1 cellular context compared by ENCODE assay signal in the genomic region with DNA sequence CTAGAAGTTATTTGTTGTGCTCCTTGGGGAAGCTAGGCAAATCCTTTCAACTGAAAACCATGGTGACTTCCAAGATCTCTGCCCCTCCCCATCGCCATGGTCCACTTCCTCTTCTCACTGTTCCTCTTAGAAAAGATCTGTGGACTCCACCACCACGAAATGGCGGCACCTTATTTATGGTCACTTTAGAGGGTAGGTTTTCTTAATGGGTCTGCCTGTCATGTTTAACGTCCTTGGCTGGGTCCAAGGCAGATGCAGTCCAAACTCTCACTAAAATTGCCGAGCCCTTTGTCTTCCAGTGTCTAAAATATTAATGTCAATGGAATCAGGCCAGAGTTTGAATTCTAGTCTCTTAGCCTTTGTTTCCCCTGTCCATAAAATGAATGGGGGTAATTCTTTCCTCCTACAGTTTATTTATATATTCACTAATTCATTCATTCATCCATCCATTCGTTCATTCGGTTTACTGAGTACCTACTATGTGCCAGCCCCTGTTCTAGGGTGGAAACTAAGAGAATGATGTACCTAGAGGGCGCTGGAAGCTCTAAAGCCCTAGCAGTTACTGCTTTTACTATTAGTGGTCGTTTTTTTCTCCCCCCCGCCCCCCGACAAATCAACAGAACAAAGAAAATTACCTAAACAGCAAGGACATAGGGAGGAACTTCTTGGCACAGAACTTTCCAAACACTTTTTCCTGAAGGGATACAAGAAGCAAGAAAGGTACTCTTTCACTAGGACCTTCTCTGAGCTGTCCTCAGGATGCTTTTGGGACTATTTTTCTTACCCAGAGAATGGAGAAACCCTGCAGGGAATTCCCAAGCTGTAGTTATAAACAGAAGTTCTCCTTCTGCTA.
TF ChIP-seq lines count a peak whose summit lies in the region.

No MANE protein-coding gene starts in this region.

TF ChIP-seq in GM12878, 131 proteins besides CTCF, POLR2A, EP300 and RAD21 (continues in another document):
- TF ChIP-seq, protein P1, sequence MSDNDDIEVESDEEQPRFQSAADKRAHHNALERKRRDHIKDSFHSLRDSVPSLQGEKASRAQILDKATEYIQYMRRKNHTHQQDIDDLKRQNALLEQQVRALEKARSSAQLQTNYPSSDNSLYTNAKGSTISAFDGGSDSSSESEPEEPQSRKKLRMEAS (IDR thresholded peaks at IDR 0.05; ENCODE audit: low read depth, low read length): no peak
- TF ChIP-seq KLF5 (IDR thresholded peaks at IDR 0.05; ENCODE audit: partially characterized antibody): no peak
- no peak for TF ChIP-seq KAT2A (conservative IDR thresholded peaks at IDR 0.05; ENCODE audit: control insufficient read depth, low read depth, low read length)
- TF ChIP-seq SREBF1 (IDR thresholded peaks at IDR 0.05; ENCODE audit: low read length): no peak
- TF ChIP-seq, protein P2, sequence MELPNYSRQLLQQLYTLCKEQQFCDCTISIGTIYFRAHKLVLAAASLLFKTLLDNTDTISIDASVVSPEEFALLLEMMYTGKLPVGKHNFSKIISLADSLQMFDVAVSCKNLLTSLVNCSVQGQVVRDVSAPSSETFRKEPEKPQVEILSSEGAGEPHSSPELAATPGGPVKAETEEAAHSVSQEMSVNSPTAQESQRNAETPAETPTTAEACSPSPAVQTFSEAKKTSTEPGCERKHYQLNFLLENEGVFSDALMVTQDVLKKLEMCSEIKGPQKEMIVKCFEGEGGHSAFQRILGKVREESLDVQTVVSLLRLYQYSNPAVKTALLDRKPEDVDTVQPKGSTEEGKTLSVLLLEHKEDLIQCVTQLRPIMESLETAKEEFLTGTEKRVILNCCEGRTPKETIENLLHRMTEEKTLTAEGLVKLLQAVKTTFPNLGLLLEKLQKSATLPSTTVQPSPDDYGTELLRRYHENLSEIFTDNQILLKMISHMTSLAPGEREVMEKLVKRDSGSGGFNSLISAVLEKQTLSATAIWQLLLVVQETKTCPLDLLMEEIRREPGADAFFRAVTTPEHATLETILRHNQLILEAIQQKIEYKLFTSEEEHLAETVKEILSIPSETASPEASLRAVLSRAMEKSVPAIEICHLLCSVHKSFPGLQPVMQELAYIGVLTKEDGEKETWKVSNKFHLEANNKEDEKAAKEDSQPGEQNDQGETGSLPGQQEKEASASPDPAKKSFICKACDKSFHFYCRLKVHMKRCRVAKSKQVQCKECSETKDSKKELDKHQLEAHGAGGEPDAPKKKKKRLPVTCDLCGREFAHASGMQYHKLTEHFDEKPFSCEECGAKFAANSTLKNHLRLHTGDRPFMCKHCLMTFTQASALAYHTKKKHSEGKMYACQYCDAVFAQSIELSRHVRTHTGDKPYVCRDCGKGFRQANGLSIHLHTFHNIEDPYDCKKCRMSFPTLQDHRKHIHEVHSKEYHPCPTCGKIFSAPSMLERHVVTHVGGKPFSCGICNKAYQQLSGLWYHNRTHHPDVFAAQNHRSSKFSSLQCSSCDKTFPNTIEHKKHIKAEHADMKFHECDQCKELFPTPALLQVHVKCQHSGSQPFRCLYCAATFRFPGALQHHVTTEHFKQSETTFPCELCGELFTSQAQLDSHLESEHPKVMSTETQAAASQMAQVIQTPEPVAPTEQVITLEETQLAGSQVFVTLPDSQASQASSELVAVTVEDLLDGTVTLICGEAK (IDR thresholded peaks at IDR 0.05; ENCODE audit: borderline replicate concordance): no peak
- TF ChIP-seq RELA (IDR thresholded peaks at IDR 0.05; ENCODE audit: borderline replicate concordance, partially characterized antibody): no peak
- TF ChIP-seq, protein P3, sequence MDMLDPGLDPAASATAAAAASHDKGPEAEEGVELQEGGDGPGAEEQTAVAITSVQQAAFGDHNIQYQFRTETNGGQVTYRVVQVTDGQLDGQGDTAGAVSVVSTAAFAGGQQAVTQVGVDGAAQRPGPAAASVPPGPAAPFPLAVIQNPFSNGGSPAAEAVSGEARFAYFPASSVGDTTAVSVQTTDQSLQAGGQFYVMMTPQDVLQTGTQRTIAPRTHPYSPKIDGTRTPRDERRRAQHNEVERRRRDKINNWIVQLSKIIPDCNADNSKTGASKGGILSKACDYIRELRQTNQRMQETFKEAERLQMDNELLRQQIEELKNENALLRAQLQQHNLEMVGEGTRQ (IDR thresholded peaks at IDR 0.05; ENCODE audit: borderline replicate concordance, low read depth, low read length): no peak
- TF ChIP-seq ZSCAN29 (IDR thresholded peaks at IDR 0.05): no peak
- TF ChIP-seq, protein P4, sequence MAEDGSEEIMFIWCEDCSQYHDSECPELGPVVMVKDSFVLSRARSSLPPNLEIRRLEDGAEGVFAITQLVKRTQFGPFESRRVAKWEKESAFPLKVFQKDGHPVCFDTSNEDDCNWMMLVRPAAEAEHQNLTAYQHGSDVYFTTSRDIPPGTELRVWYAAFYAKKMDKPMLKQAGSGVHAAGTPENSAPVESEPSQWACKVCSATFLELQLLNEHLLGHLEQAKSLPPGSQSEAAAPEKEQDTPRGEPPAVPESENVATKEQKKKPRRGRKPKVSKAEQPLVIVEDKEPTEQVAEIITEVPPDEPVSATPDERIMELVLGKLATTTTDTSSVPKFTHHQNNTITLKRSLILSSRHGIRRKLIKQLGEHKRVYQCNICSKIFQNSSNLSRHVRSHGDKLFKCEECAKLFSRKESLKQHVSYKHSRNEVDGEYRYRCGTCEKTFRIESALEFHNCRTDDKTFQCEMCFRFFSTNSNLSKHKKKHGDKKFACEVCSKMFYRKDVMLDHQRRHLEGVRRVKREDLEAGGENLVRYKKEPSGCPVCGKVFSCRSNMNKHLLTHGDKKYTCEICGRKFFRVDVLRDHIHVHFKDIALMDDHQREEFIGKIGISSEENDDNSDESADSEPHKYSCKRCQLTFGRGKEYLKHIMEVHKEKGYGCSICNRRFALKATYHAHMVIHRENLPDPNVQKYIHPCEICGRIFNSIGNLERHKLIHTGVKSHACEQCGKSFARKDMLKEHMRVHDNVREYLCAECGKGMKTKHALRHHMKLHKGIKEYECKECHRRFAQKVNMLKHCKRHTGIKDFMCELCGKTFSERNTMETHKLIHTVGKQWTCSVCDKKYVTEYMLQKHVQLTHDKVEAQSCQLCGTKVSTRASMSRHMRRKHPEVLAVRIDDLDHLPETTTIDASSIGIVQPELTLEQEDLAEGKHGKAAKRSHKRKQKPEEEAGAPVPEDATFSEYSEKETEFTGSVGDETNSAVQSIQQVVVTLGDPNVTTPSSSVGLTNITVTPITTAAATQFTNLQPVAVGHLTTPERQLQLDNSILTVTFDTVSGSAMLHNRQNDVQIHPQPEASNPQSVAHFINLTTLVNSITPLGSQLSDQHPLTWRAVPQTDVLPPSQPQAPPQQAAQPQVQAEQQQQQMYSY (CRISPR knock-in tag; IDR thresholded peaks at IDR 0.05): 0 out of 2 replicates have a peak, but pooled peaks have one; percentile 22
- TF ChIP-seq HDGF (IDR thresholded peaks at IDR 0.05): no peak
- 0 out of 4 replicates have a peak, but pooled peaks of 1 of the 2 experiments have one; percentile 3 for TF ChIP-seq BHLHE40 (IDR thresholded peaks at IDR 0.05; ENCODE audit: borderline replicate concordance in 1 of 2, low read depth in 2 of 2, low read length in 1 of 2)
- TF ChIP-seq MYB (IDR thresholded peaks at IDR 0.05; ENCODE audit: borderline replicate concordance, low read depth, low read length): no peak
- TF ChIP-seq WRNIP1 (IDR thresholded peaks at IDR 0.05; ENCODE audit: borderline replicate concordance, low read depth, low read length): no peak
- TF ChIP-seq TCF12 (IDR thresholded peaks at IDR 0.05; ENCODE audit: low read depth, low read length): no peak
- TF ChIP-seq SMC3 (IDR thresholded peaks at IDR 0.05; ENCODE audit: borderline replicate concordance, low read length): peak; percentile 30; the same call in 1 of the 2 replicates
- TF ChIP-seq TARDBP (IDR thresholded peaks at IDR 0.05; ENCODE audit: borderline replicate concordance): no peak
- no peak for TF ChIP-seq SIN3A (IDR thresholded peaks at IDR 0.05; ENCODE audit: low read depth, low read length)
- TF ChIP-seq DPF2 (IDR thresholded peaks at IDR 0.05): peak; percentile 98
- TF ChIP-seq IRF4 (IDR thresholded peaks at IDR 0.05; ENCODE audit: low read depth, low read length): peak; percentile 69; the same call in 1 of the 2 replicates
- TF ChIP-seq, protein P5, sequence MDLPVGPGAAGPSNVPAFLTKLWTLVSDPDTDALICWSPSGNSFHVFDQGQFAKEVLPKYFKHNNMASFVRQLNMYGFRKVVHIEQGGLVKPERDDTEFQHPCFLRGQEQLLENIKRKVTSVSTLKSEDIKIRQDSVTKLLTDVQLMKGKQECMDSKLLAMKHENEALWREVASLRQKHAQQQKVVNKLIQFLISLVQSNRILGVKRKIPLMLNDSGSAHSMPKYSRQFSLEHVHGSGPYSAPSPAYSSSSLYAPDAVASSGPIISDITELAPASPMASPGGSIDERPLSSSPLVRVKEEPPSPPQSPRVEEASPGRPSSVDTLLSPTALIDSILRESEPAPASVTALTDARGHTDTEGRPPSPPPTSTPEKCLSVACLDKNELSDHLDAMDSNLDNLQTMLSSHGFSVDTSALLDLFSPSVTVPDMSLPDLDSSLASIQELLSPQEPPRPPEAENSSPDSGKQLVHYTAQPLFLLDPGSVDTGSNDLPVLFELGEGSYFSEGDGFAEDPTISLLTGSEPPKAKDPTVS (IDR thresholded peaks at IDR 0.05; ENCODE audit: low read depth, low read length): no peak
- 0 out of 2 replicates have a peak, but pooled peaks have one; percentile 16 for TF ChIP-seq LARP7 (IDR thresholded peaks at IDR 0.05)
- no peak for TF ChIP-seq NR2C2 (IDR thresholded peaks at IDR 0.05; ENCODE audit: borderline replicate concordance, control insufficient read depth, insufficient read length, low read depth)
- TF ChIP-seq ZNF384 (IDR thresholded peaks at IDR 0.05; ENCODE audit: borderline replicate concordance, low read depth, low read length): peak; percentile 64; the same call in 1 of the 2 replicates
- TF ChIP-seq MEF2A (IDR thresholded peaks at IDR 0.05; ENCODE audit: insufficient read depth, low read depth, low read length): no peak
- no peak for TF ChIP-seq SMAD1 (IDR thresholded peaks at IDR 0.05; ENCODE audit: low read depth, partially characterized antibody)
- no peak for TF ChIP-seq RB1 (IDR thresholded peaks at IDR 0.05; ENCODE audit: borderline replicate concordance)
- peak; percentile 57; the same call in 2 of the 3 replicates for TF ChIP-seq POU2F2 (IDR thresholded peaks at IDR 0.05; ENCODE audit: borderline replicate concordance, low read depth, low read length)
- peak; percentile 71 for TF ChIP-seq MLLT1 (IDR thresholded peaks at IDR 0.05)
- no peak for TF ChIP-seq ZZZ3 (IDR thresholded peaks at IDR 0.05; ENCODE audit: control insufficient read depth, insufficient read length, low read depth)
- peak; percentile 84 for TF ChIP-seq PML (IDR thresholded peaks at IDR 0.05; ENCODE audit: low read length)
- TF ChIP-seq, protein P6, sequence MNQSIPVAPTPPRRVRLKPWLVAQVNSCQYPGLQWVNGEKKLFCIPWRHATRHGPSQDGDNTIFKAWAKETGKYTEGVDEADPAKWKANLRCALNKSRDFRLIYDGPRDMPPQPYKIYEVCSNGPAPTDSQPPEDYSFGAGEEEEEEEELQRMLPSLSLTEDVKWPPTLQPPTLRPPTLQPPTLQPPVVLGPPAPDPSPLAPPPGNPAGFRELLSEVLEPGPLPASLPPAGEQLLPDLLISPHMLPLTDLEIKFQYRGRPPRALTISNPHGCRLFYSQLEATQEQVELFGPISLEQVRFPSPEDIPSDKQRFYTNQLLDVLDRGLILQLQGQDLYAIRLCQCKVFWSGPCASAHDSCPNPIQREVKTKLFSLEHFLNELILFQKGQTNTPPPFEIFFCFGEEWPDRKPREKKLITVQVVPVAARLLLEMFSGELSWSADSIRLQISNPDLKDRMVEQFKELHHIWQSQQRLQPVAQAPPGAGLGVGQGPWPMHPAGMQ (IDR thresholded peaks at IDR 0.05; ENCODE audit: borderline replicate concordance): no peak
- TF ChIP-seq, protein P7, sequence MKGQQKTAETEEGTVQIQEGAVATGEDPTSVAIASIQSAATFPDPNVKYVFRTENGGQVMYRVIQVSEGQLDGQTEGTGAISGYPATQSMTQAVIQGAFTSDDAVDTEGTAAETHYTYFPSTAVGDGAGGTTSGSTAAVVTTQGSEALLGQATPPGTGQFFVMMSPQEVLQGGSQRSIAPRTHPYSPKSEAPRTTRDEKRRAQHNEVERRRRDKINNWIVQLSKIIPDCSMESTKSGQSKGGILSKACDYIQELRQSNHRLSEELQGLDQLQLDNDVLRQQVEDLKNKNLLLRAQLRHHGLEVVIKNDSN (IDR thresholded peaks at IDR 0.05; ENCODE audit: borderline replicate concordance, extremely low read length, insufficient read depth, low read depth, low read length): no peak
- TF ChIP-seq, protein P8, sequence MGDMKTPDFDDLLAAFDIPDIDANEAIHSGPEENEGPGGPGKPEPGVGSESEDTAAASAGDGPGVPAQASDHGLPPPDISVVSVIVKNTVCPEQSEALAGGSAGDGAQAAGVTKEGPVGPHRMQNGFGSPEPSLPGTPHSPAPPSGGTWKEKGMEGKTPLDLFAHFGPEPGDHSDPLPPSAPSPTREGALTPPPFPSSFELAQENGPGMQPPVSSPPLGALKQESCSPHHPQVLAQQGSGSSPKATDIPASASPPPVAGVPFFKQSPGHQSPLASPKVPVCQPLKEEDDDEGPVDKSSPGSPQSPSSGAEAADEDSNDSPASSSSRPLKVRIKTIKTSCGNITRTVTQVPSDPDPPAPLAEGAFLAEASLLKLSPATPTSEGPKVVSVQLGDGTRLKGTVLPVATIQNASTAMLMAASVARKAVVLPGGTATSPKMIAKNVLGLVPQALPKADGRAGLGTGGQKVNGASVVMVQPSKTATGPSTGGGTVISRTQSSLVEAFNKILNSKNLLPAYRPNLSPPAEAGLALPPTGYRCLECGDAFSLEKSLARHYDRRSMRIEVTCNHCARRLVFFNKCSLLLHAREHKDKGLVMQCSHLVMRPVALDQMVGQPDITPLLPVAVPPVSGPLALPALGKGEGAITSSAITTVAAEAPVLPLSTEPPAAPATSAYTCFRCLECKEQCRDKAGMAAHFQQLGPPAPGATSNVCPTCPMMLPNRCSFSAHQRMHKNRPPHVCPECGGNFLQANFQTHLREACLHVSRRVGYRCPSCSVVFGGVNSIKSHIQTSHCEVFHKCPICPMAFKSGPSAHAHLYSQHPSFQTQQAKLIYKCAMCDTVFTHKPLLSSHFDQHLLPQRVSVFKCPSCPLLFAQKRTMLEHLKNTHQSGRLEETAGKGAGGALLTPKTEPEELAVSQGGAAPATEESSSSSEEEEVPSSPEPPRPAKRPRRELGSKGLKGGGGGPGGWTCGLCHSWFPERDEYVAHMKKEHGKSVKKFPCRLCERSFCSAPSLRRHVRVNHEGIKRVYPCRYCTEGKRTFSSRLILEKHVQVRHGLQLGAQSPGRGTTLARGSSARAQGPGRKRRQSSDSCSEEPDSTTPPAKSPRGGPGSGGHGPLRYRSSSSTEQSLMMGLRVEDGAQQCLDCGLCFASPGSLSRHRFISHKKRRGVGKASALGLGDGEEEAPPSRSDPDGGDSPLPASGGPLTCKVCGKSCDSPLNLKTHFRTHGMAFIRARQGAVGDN (IDR thresholded peaks at IDR 0.05): no peak; the same call in 1 of the 2 replicates
- TF ChIP-seq ZBED1 (IDR thresholded peaks at IDR 0.05; ENCODE audit: borderline replicate concordance): peak; percentile 32; the same call in 1 of the 2 replicates
